In genomic region chr12:28770329-28770728, GRCh38 we compare ENCODE assay signal across 20 cellular contexts.
DNase-seq lines count a peak whose midpoint lies in the region; ATAC-seq and FAIRE-seq lines count a peak whose summit lies in the region.
"Had no signal": no experiment of that assay in that cellular context is flagged by ENCODE, and none has a peak within 500 bp of the region (broad histone marks: within the 10 kb centered on the region; RNA-seq: fewer than 3 reads in every experiment).

No MANE protein-coding gene starts in this region.

- peak; percentile 47 for FAIRE-seq in colon (lab: Jason Lieb, UNC)
- FAIRE-seq: GM18507, urothelium cell line had no signal

- no peaks in the 10 kb centered on the region for H3K27me3 ChIP-seq in H7 (ENCODE audit: control insufficient read depth, insufficient read depth, low read length)

- ATAC-seq in left ventricle myocardium superior (peak; percentile 83), sciatic nerve (peak; percentile 50), HG02852 (IDR thresholded peaks at IDR 0.05; ENCODE audit: unreplicated experiment) (no peak)
- ATAC-seq: activated naive CD8-positive, alpha-beta T cell treated with anti-CD3 and anti-CD28 coated beads, Interleukin-2, amount 50 U/mL, for 24 hours; activated T-helper 17 cell treated with anti-CD3 and anti-CD28 coated beads, Interleukin-2, amount 50 U/mL, for 72 hours; HCT116; naive thymus-derived CD8-positive, alpha-beta T cell; T-helper 17 cell had no signal

- intact Hi-C loops in left ventricle myocardium superior (cut with micrococcal nuclease) = no loop called here
- intact Hi-C loops in sciatic nerve (cut with DNase I) = no loop called here

- no peaks in the 10 kb centered on the region for H3K36me3 ChIP-seq in H7 (replicated peaks; ENCODE audit: control insufficient read depth, insufficient read depth, low read length)

- no peak overlapping the region for H3K4me3 ChIP-seq in H7 (ENCODE audit: insufficient read depth, low read depth, low read length)

- DNase-seq in HT1080 (ENCODE audit: low read depth) = peak; percentile 73
- no peak for DNase-seq in left ventricle myocardium superior
- no peak for DNase-seq in sciatic nerve (ENCODE audit: low spot score)
- DNase-seq in NCI-H82 (lab: John Stamatoyannopoulos, UW) = no peak
- no peak for DNase-seq in stimulated activated naive CD4-positive, alpha-beta T cell (lab: John Stamatoyannopoulos, UW)
- no peak for DNase-seq in H7
- DNase-seq: activated CD4-positive, CD25-positive, alpha-beta regulatory T cell treated with anti-CD3 and anti-CD28 coated beads, Interleukin-2, amount 50 U/mL, for 72 hours; activated naive CD8-positive, alpha-beta T cell treated with anti-CD3 and anti-CD28 coated beads, Interleukin-2, amount 50 U/mL, for 24 hours; caudate nucleus; CD8-positive, alpha-beta memory T cell; effector memory CD4-positive, alpha-beta T cell; naive thymus-derived CD8-positive, alpha-beta T cell; NCI-H1694; T-helper 17 cell had no signal
